In the genomic region with DNA sequence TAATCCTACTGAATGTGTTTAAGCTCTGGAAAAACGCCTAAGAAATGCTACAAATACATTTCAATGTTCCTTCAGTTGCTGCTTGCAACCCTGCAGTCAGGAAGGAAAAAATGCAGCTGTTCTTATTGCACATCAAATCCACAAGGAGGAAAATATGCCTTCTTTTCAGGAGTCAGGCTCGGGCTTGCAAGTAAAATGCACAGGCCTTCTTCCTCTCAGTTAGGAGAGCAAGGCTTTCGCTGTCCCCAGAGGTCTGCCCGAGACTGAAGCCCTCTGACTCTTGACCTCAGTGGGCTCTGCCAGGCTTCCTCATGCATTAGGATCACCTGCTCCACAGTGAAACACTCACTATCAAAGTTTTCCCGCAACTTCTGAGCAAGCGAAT, we compare ENCODE assay signal across 8 cellular contexts. TPM values are rescaled to one million over a fixed set of nuclear protein-coding genes. Genes with fewer than 3 reads are reported as not detected.
DNase-seq lines count a peak whose midpoint lies in the region; ATAC-seq, FAIRE-seq and TF ChIP-seq lines count a peak whose summit lies in the region.

No MANE protein-coding gene starts in this region.

- TF ChIP-seq POLR2A in GM12891 (IDR thresholded peaks at IDR 0.05; ENCODE audit: low read depth, low read length) = no peak

- no peaks in the 10 kb centered on the region for H3K36me3 ChIP-seq in ACC112 (ENCODE audit: insufficient read depth, low read length)
- no peaks in the 10 kb centered on the region for H3K36me3 ChIP-seq in lung (ENCODE audit: control insufficient read depth in 2 of 2, insufficient read depth in 2 of 2, low read length in 2 of 2)
- H3K36me3 ChIP-seq in aorta (ENCODE audit: control insufficient read depth in 1 of 2, insufficient read depth in 2 of 2, low read length in 1 of 2) = no peaks in the 10 kb centered on the region

- peak overlapping the region; percentile 58 for H2AFZ ChIP-seq in ACC112 (ENCODE audit: low read length, unreplicated experiment)

- FAIRE-seq in GM12891 (lab: Jason Lieb, UNC) = no peak

- peaks cover 30% of the 10 kb centered on the region for H3K4me1 ChIP-seq in ACC112 (ENCODE audit: control insufficient read depth, insufficient read depth, low read length, unreplicated experiment)
- peaks cover 0 to 13% of the 10 kb centered on the region in 2 donors for H3K4me1 ChIP-seq in lung (ENCODE audit: control insufficient read depth in 2 of 2, insufficient read depth in 2 of 2, low read length in 2 of 2)
- H3K4me1 ChIP-seq in aorta (ENCODE audit: control insufficient read depth in 1 of 2, insufficient read depth in 2 of 2, low read length in 2 of 2) = no peaks in the 10 kb centered on the region

- TF ChIP-seq CTCF in HL-60 (IDR thresholded peaks at IDR 0.05; ENCODE audit: insufficient read depth, low read length) (no peak), cardiac fibroblast (IDR thresholded peaks at IDR 0.05; ENCODE audit: low read depth, low read length) (peak; percentile 6), lung (IDR thresholded peaks at IDR 0.05; ENCODE audit: control extremely low read depth, extremely low read depth) (no peak)

- peaks cover 41% of the 10 kb centered on the region for H3K79me2 ChIP-seq in ACC112 (ENCODE audit: control insufficient read depth, insufficient read depth, low read length, unreplicated experiment)

- H3K4me3 ChIP-seq in ACC112 (ENCODE audit: low read depth, low read length) (peak overlapping the region; percentile 83), HL-60 (replicated peaks; ENCODE audit: insufficient read depth, low read length) (peak overlapping the region; percentile 23), cardiac fibroblast (replicated peaks in 1 of 2; ENCODE audit: low read depth in 2 of 2, low read length in 2 of 2) (peak overlapping the region; percentile 41 to 51), lung (peak overlapping the region; percentile 11), aorta (ENCODE audit: low read length in 2 of 2) (peak overlapping the region; percentile 22 to 66)

- WGBS in lung, 2 donors = 21% methylated on average over 6 of the region's 6 CpGs
- 13 to 24% methylated on average over 6 of the region's 6 CpGs for WGBS in aorta, 2 donors

- intact Hi-C loops in aorta (cut with DNase I) = loop anchor here in 1 of 2 donors (10.0 kb wide), 1 partner anchor 95 kb away; no protein-coding TSS in a partner anchor

- H3K9me3 ChIP-seq in lung (ENCODE audit: control insufficient read depth in 2 of 2, insufficient read depth in 1 of 2, low read length in 1 of 2) (no peaks in the 10 kb centered on the region), aorta (ENCODE audit: control insufficient read depth, low read length) (no peaks in the 10 kb centered on the region)

- H3K27me3 ChIP-seq in ACC112 (ENCODE audit: insufficient read depth, low read length) = no peaks in the 10 kb centered on the region
- H3K27me3 ChIP-seq in HL-60 (ENCODE audit: insufficient read depth, poor library complexity, severe bottlenecking) = peaks cover 30% of the 10 kb centered on the region
- H3K27me3 ChIP-seq in lung (ENCODE audit: control insufficient read depth, insufficient read depth) = peaks cover 3% of the 10 kb centered on the region
- no peaks in the 10 kb centered on the region for H3K27me3 ChIP-seq in aorta (ENCODE audit: control insufficient read depth in 1 of 2, insufficient read depth in 2 of 2, low read length in 1 of 2)

- ATAC-seq in lung (ENCODE audit: insufficient read depth, low FRiP score) (no peak), aorta (ENCODE audit: low FRiP score) (no peak), HG02870 (IDR thresholded peaks at IDR 0.05; ENCODE audit: unreplicated experiment) (no peak)

- H3K27ac ChIP-seq in ACC112 (ENCODE audit: low read depth, low read length) = peak overlapping the region; percentile 85
- peak overlapping the region; percentile 39 for H3K27ac ChIP-seq in HL-60 (replicated peaks)
- peak overlapping the region; percentile 14 to 86 for H3K27ac ChIP-seq in lung (ENCODE audit: low read depth in 1 of 2, low read length in 1 of 2)
- H3K27ac ChIP-seq in aorta (ENCODE audit: low read depth in 1 of 2, low read length in 2 of 2) = peak overlapping the region in 1 of 2 donors; percentile 91

- DNase-seq in HL-60 (ENCODE audit: low read depth in 1 of 2, low spot score in 1 of 2) (no peak), cardiac fibroblast (ENCODE audit: low read depth in 2 of 2) (peak; percentile 65 to 72), lung (ENCODE audit: low spot score) (no peak), aorta (no peak), NK-92 (lab: John Stamatoyannopoulos, UW; ENCODE audit: unreplicated experiment) (no peak), GM12891 (ENCODE audit: insufficient read length, low spot score) (no peak)

TF ChIP-seq in GM12891, 5 proteins besides CTCF, POLR2A, EP300 and RAD21:
- no peak for TF ChIP-seq POU2F2 (IDR thresholded peaks at IDR 0.05; ENCODE audit: low read depth, low read length)
- TF ChIP-seq PAX5 (IDR thresholded peaks at IDR 0.05; ENCODE audit: insufficient read depth, low read length, severe bottlenecking) = no peak
- TF ChIP-seq SPI1 (IDR thresholded peaks at IDR 0.05; ENCODE audit: low read depth, low read length) = no peak
- no peak for TF ChIP-seq TAF1 (IDR thresholded peaks at IDR 0.05; ENCODE audit: low read depth, low read length)
- no peak for TF ChIP-seq POLR2AphosphoS5 (IDR thresholded peaks at IDR 0.05; ENCODE audit: low read depth, low read length)

RNA-seq across cellular contexts. Expression of gene SHC3, which starts 0.9 kb away (rescaled TPM):
- total RNA-seq in lung = 10 to 100 TPM in 1 of 2 donors, 1 to 10 TPM in 1; 3.8 to 19.2 TPM
- 1 to 10 TPM; 1.8 to 4.2 TPM for polyA plus RNA-seq in lung
- total RNA-seq in aorta = 1 to 10 TPM; 1.1 to 6.9 TPM
- polyA plus RNA-seq in aorta = under 1 TPM in 1 of 2 donors, not detected in 1; 0.10 TPM
- 0.06 TPM for polyA plus RNA-seq in GM12891 (2012; ENCODE audit: low read depth, missing spikeins)

Comparison
In these comparisons a context has a peak if more than half of its experiments do, and no peak if none do; other contexts are left out.
1. H3K4me3 ChIP-seq: peak in every context shown above with its lines; median percentile 83 in ACC112; 46 in cardiac fibroblast; 44 in aorta; 23 in HL-60; 11 in lung.
2. DNase-seq: peak in cardiac fibroblast (2 of 2); none in HL-60 (0 of 2), lung (single experiment), aorta (0 of 2), NK-92 (single experiment) and GM12891 (single experiment).